Comparison of ENCODE assay signal across 8 cellular contexts in genomic region chr6:36443951-36444428, GRCh38. TPM values are rescaled to one million over a fixed set of nuclear protein-coding genes. Genes with fewer than 3 reads are reported as not detected.
DNase-seq lines count a peak whose midpoint lies in the region; ATAC-seq and TF ChIP-seq lines count a peak whose summit lies in the region.

No MANE protein-coding gene starts in this region.

- no peaks in the 10 kb centered on the region for H3K27me3 ChIP-seq in CD8-positive, alpha-beta T cell (ENCODE audit: insufficient read depth, low read length)
- H3K27me3 ChIP-seq in HAP-1 (ENCODE audit: low read depth) (no peaks in the 10 kb centered on the region), neuron (ENCODE audit: insufficient read depth, low read length) (no peaks in the 10 kb centered on the region)

- H3K4me1 ChIP-seq in CD8-positive, alpha-beta T cell (ENCODE audit: insufficient read depth, low read length) = peaks cover 31% of the 10 kb centered on the region
- H3K4me1 ChIP-seq in HAP-1 = peaks cover 19% of the 10 kb centered on the region
- H3K4me1 ChIP-seq in neuron (ENCODE audit: insufficient read depth, low read length) = peaks cover 24% of the 10 kb centered on the region

- intact Hi-C loops in CD8-positive, alpha-beta T cell (cut with DNase I, micrococcal nuclease) = loop anchor here (1.0 to 10.0 kb wide), 12 partner anchors 21 to 1652 kb away; partner anchors contain the start of genes STK38 (in 2 of the 2), BLTP3A (in 1 of the 2), BRPF3 (in 1 of the 2) and CMTR1 (in 1 of the 2)

- no peak for TF ChIP-seq CTCF in CD8-positive, alpha-beta T cell (IDR thresholded peaks at IDR 0.05)

- H3K9me3 ChIP-seq in CD8-positive, alpha-beta T cell (ENCODE audit: low read length) = no peaks in the 10 kb centered on the region
- H3K9me3 ChIP-seq in HAP-1 (no peaks in the 10 kb centered on the region), SK-N-MC (ENCODE audit: low read depth, low read length) (0 out of 2 replicates have a peak, but pooled peaks cover 5% of the 10 kb centered on the region), neuron (ENCODE audit: low read length) (peaks cover 3% of the 10 kb centered on the region)

- H3K27ac Mint-ChIP-seq in CD8-positive, alpha-beta T cell = peak overlapping the region; percentile 99

- no peaks in the 10 kb centered on the region for H3K27me3 Mint-ChIP-seq in CD8-positive, alpha-beta T cell (ENCODE audit: low read depth)

- in situ Hi-C loops in HAP-1 (cut with MboI; ENCODE audit: low sequenced_read_pairs) = no loop called here

- H3K4me3 ChIP-seq in CD8-positive, alpha-beta T cell (ENCODE audit: low read depth, low read length) = peak overlapping the region; percentile 64
- peak overlapping the region; percentile 81 for H3K4me3 ChIP-seq in HAP-1
- H3K4me3 ChIP-seq in SK-N-MC = peak overlapping the region; percentile 81
- peak overlapping the region; percentile 83 for H3K4me3 ChIP-seq in neuron (ENCODE audit: low read length)

- peak overlapping the region; percentile 97 for H3K4me3 Mint-ChIP-seq in CD8-positive, alpha-beta T cell

- CTCF ChIA-PET in CD8-positive, alpha-beta T cell (lab: Charles Lee) = interaction anchor here (1.0 to 1.1 kb wide), 3 partner anchors 21 to 155 kb away, joined by 3 to 6 read pairs (median 3); no protein-coding TSS in a partner anchor

- peaks cover 57% of the 10 kb centered on the region for H3K4me1 Mint-ChIP-seq in CD8-positive, alpha-beta T cell (ENCODE audit: low read depth)

- no peak for ATAC-seq in CD8-positive, alpha-beta T cell
- no peak for ATAC-seq in HG02852 (IDR thresholded peaks at IDR 0.05; ENCODE audit: unreplicated experiment)
- ATAC-seq in HG02623 (IDR thresholded peaks at IDR 0.05; ENCODE audit: unreplicated experiment) = no peak

- peak overlapping the region; percentile 93 for H3K9ac ChIP-seq in SK-N-MC (ENCODE audit: insufficient read length)

- H3K36me3 ChIP-seq in CD8-positive, alpha-beta T cell (ENCODE audit: insufficient read depth, low read length) = no peaks in the 10 kb centered on the region
- H3K36me3 ChIP-seq in HAP-1 (replicated peaks) (peaks cover 5% of the 10 kb centered on the region; the same call in 1 of the 2 replicates), SK-N-MC (ENCODE audit: insufficient read depth, low read length) (peaks cover 25% of the 10 kb centered on the region), neuron (ENCODE audit: insufficient read depth, low read length) (no peaks in the 10 kb centered on the region)

- H3K36me3 Mint-ChIP-seq in CD8-positive, alpha-beta T cell = peaks cover 22% of the 10 kb centered on the region

- peak overlapping the region; percentile 78 for H2AFZ ChIP-seq in neuron (ENCODE audit: low read depth, low read length)

- no peak for TF ChIP-seq POLR2A in erythroblast (IDR thresholded peaks at IDR 0.05; ENCODE audit: low read length)

- H3K27ac ChIP-seq in CD8-positive, alpha-beta T cell (ENCODE audit: low read depth, low read length) = peak overlapping the region; percentile 72
- H3K27ac ChIP-seq in SK-N-MC = peak overlapping the region; percentile 90

- no peaks in the 10 kb centered on the region for H3K9me3 Mint-ChIP-seq in CD8-positive, alpha-beta T cell

- peak in 2 of 7 experiments; percentile 19 to 22 for DNase-seq in CD8-positive, alpha-beta T cell
- DNase-seq in HAP-1 (ENCODE audit: low spot score in 2 of 2) (peak; percentile 45 to 46), SK-N-MC (ENCODE audit: low read depth, low spot score) (no peak), erythroblast (lab: John Stamatoyannopoulos, UW) (peak; percentile 31 to 61)
- DNase-seq in stimulated activated CD4-positive, alpha-beta T cell treated with anti-CD3 and anti-CD28 coated beads, Interleukin-2, amount 100 ng/mL, for 24 hours = no peak

- POLR2A ChIA-PET in CD8-positive, alpha-beta T cell (lab: Charles Lee) = interaction anchor here (0.9 to 1.9 kb wide), 7 partner anchors 9 to 153 kb away, joined by 3 to 9 read pairs (median 3); no protein-coding TSS in a partner anchor

RNA-seq across cellular contexts. Expression of gene KCTD20, which starts 1.2 kb away (rescaled TPM):
- total RNA-seq in CD8-positive, alpha-beta T cell = 10 to 100 TPM; 42.5 to 49.1 TPM

RNA-seq across cellular contexts. Expression of gene PXT1, which starts 1.3 kb away (rescaled TPM):
- total RNA-seq in CD8-positive, alpha-beta T cell = under 1 TPM; 0.56 to 0.95 TPM

RNA-seq across cellular contexts. Expression of gene ETV7, which starts 56.5 kb away (rescaled TPM):
- total RNA-seq in CD8-positive, alpha-beta T cell = under 1 TPM in 1 of 2 experiments, not detected in 1; 0.30 TPM

Comparison
In these comparisons a context has a peak if more than half of its experiments do, and no peak if none do; other contexts are left out.
1. DNase-seq: peak in HAP-1 (2 of 2) and erythroblast (2 of 2); none in SK-N-MC (single experiment) and stimulated activated CD4-positive, alpha-beta T cell treated with anti-CD3 and anti-CD28 coated beads, Interleukin-2, amount 100 ng/mL, for 24 hours (0 of 2).
2. Peak in every context shown above with its lines, with median percentiles within 50 percentile points of each other: H3K4me3 ChIP-seq.